Comparison of ENCODE assay signal across 19 cellular contexts in genomic region chr4:145879598-145879997, GRCh38. TPM values are rescaled to one million over a fixed set of nuclear protein-coding genes. Genes with fewer than 3 reads are reported as not detected.
DNase-seq lines count a peak whose midpoint lies in the region; ATAC-seq and TF ChIP-seq lines count a peak whose summit lies in the region.
"Had no signal": no experiment of that assay in that cellular context is flagged by ENCODE, and none has a peak within 500 bp of the region (broad histone marks: within the 10 kb centered on the region; RNA-seq: fewer than 3 reads in every experiment).

No MANE protein-coding gene starts in this region.

- TF ChIP-seq CTCF in HFFc6 (IDR thresholded peaks at IDR 0.05) (no peak), chondrocyte (IDR thresholded peaks at IDR 0.05) (no peak), fibroblast of villous mesenchyme (IDR thresholded peaks at IDR 0.05; ENCODE audit: insufficient read depth, low read depth, low read length) (no peak), nephron progenitor cell (IDR thresholded peaks at IDR 0.05) (no peak), psoas muscle (IDR thresholded peaks at IDR 0.05) (no peak)

- H3K27me3 ChIP-seq in psoas muscle (ENCODE audit: insufficient read depth in 3 of 3, low read length in 2 of 3): no peaks in the 10 kb centered on the region
- H3K27me3 ChIP-seq: body of pancreas, heart left ventricle had no signal

- H3K4me1 Mint-ChIP-seq in HFFc6 (ENCODE audit: low read depth) (peaks cover 44% of the 10 kb centered on the region), chondrocyte (ENCODE audit: low read depth) (peaks cover 57% of the 10 kb centered on the region), nephron progenitor cell (peaks cover 43% of the 10 kb centered on the region)

- H3K27me3 Mint-ChIP-seq in HFFc6 (ENCODE audit: insufficient read depth): no peaks in the 10 kb centered on the region
- no peaks in the 10 kb centered on the region for H3K27me3 Mint-ChIP-seq in chondrocyte (ENCODE audit: low read depth)
- H3K27me3 Mint-ChIP-seq in nephron progenitor cell (ENCODE audit: low read depth, poor library complexity): no peaks in the 10 kb centered on the region
- H3K27me3 Mint-ChIP-seq: naive thymus-derived CD4-positive, alpha-beta T cell had no signal

- H3K4me3 ChIP-seq in fibroblast of villous mesenchyme (ENCODE audit: low read depth, low read length) (no peak overlapping the region), psoas muscle (no peak overlapping the region)
- H3K4me3 ChIP-seq: body of pancreas, heart left ventricle had no signal

- H3K9me3 Mint-ChIP-seq in HFFc6 (no peaks in the 10 kb centered on the region), chondrocyte (ENCODE audit: low read depth) (no peaks in the 10 kb centered on the region), nephron progenitor cell (no peaks in the 10 kb centered on the region)

- H3K9me3 ChIP-seq in psoas muscle: no peaks in the 10 kb centered on the region
- H3K9me3 ChIP-seq: body of pancreas, heart left ventricle had no signal

- H3K36me3 ChIP-seq in psoas muscle (ENCODE audit: insufficient read depth in 1 of 2, low read depth in 1 of 2): no peaks in the 10 kb centered on the region

- H3K4me1 ChIP-seq in psoas muscle: peaks cover 57% of the 10 kb centered on the region
- H3K4me1 ChIP-seq: parathyroid adenoma had no signal

- ATAC-seq in psoas muscle: no peak
- ATAC-seq: body of pancreas; naive thymus-derived CD4-positive, alpha-beta T cell had no signal

- H3K4me3 Mint-ChIP-seq in HFFc6: no peak overlapping the region
- H3K4me3 Mint-ChIP-seq in chondrocyte (ENCODE audit: unreplicated experiment): no peak overlapping the region
- no peak overlapping the region for H3K4me3 Mint-ChIP-seq in nephron progenitor cell
- H3K4me3 Mint-ChIP-seq: CD14-positive monocyte; naive thymus-derived CD4-positive, alpha-beta T cell had no signal

- H3K27ac ChIP-seq in psoas muscle: no peak overlapping the region
- H3K27ac ChIP-seq: body of pancreas, parathyroid adenoma had no signal

- H3K27ac Mint-ChIP-seq in HFFc6: no peak overlapping the region
- peak overlapping the region; percentile 62 for H3K27ac Mint-ChIP-seq in chondrocyte (ENCODE audit: unreplicated experiment)
- peak overlapping the region; percentile 64 for H3K27ac Mint-ChIP-seq in nephron progenitor cell
- H3K27ac Mint-ChIP-seq: CD14-positive monocyte; naive thymus-derived CD4-positive, alpha-beta T cell had no signal

- intact Hi-C loops in psoas muscle (cut with DNase I): no loop called here

- peak; percentile 16 for DNase-seq in HFFc6
- DNase-seq in chondrocyte (ENCODE audit: low spot score): no peak
- peak; percentile 86 for DNase-seq in fibroblast of villous mesenchyme (ENCODE audit: low read depth)
- no peak for DNase-seq in nephron progenitor cell
- no peak for DNase-seq in glomerular visceral epithelial cell (ENCODE audit: extremely low spot score)
- DNase-seq in psoas muscle: no peak
- no peak for DNase-seq in NCI-H2029 (lab: John Stamatoyannopoulos, UW)
- DNase-seq in H4 (ENCODE audit: low spot score): no peak
- DNase-seq: ACHN; activated CD4-positive, alpha-beta T cell treated with anti-CD3 and anti-CD28 coated beads, Interleukin-2, amount 50 U/mL, for 48 hours; activated naive CD4-positive, alpha-beta T cell treated with Interleukin-2 at 50 U/mL for 16 hours; heart left ventricle; naive thymus-derived CD4-positive, alpha-beta T cell; NCI-H1436; NCI-H2171 treated with DMSO at 0.1 percent for 48 hours; SHP77 treated with DMSO at 0.1 percent for 48 hours had no signal

- WGBS in psoas muscle, 3 donors: 46 to 61% (median 57%) methylated on average over 3 of the region's 3 CpGs

- H3K36me3 Mint-ChIP-seq in HFFc6 (ENCODE audit: low read depth) (peaks cover 19% of the 10 kb centered on the region), chondrocyte (ENCODE audit: low read depth) (peaks cover 9% of the 10 kb centered on the region), nephron progenitor cell (ENCODE audit: low read depth) (peaks cover 78% of the 10 kb centered on the region)
- H3K36me3 Mint-ChIP-seq: CD14-positive monocyte had no signal

RNA-seq across cellular contexts. Expression of gene ZNF827, which starts 59.0 kb away (rescaled TPM):
- total RNA-seq in HFFc6 (2021; fragmentation: NEBNext Ultra II Directional; extraction: Animal tissue kit (Norgen Biotek cat#: 25700)): 10 to 100 TPM; 15.8 to 22.4 (median 17.6) TPM
- total RNA-seq in chondrocyte: 23.8 to 40.9 TPM (median 27.6 TPM) in 3 replicates
- total RNA-seq in fibroblast of villous mesenchyme: 9.1 and 12.9 TPM in 2 replicates
- 10 to 100 TPM in 3 of 4 donors, 1 to 10 TPM in 1; 7.3 to 15.2 (median 13.3) TPM for total RNA-seq in psoas muscle
- polyA plus RNA-seq in psoas muscle: 1 to 10 TPM; 1.7 to 3.1 (median 2.6) TPM
- total RNA-seq in H4 (2014; rRNA removed; shearing (Covaris generic)): 5.2 and 6.7 TPM in 2 replicates
- polyA plus RNA-seq: CD14-positive monocyte had no signal

Comparison
In these comparisons a context has a peak if more than half of its experiments do, and no peak if none do; other contexts are left out.
1. DNase-seq: peak in HFFc6 (single experiment) and fibroblast of villous mesenchyme (single experiment); none in chondrocyte (single experiment), nephron progenitor cell (single experiment), glomerular visceral epithelial cell (single experiment), psoas muscle (0 of 2), NCI-H2029 (single experiment) and H4 (single experiment).